1 cellular context compared by ENCODE assay signal in genomic region chr2:239917957-239918481, GRCh38.
TF ChIP-seq lines count a peak whose summit lies in the region.

No MANE protein-coding gene starts in this region.

TF ChIP-seq in HepG2, 621 proteins besides CTCF, POLR2A, EP300 and RAD21 (continued from another document):
- TF ChIP-seq IKZF5 (CRISPR knock-in tag; IDR thresholded peaks at IDR 0.05) (no peak), CC2D1A (CRISPR knock-in tag; IDR thresholded peaks at IDR 0.05) (no peak)
